In genomic region chr14:96039633-96040311, GRCh38 we compare ENCODE assay signal across 8 cellular contexts. TPM values are rescaled to one million over a fixed set of nuclear protein-coding genes. Genes with fewer than 3 reads are reported as not detected.
DNase-seq lines count a peak whose midpoint lies in the region; ATAC-seq and TF ChIP-seq lines count a peak whose summit lies in the region.

No MANE protein-coding gene starts in this region.

- H3K27me3 ChIP-seq in skeletal muscle tissue (ENCODE audit: control insufficient read depth in 3 of 3, insufficient read depth in 3 of 3, low read length in 3 of 3): peaks cover 8 to 33% (median 8%) of the 10 kb centered on the region in 3 donors

- no peaks in the 10 kb centered on the region for H3K9me3 ChIP-seq in skeletal muscle tissue (ENCODE audit: control insufficient read depth in 3 of 3, low read length in 3 of 3)

- in situ Hi-C loops in astrocyte of the spinal cord (cut with HindIII; ENCODE audit: low sequenced_read_pairs): no loop called here

- ATAC-seq in GM21528 (IDR thresholded peaks at IDR 0.05; ENCODE audit: low FRiP score, unreplicated experiment): no peak
- ATAC-seq in HG03460 (IDR thresholded peaks at IDR 0.05; ENCODE audit: unreplicated experiment): no peak

- peak overlapping the region; percentile 30 for H3K27ac ChIP-seq in skeletal muscle tissue (ENCODE audit: low read depth, low read length)

- H3K4me1 ChIP-seq in skeletal muscle tissue (ENCODE audit: control insufficient read depth in 3 of 3, insufficient read depth in 3 of 3, low read length in 3 of 3): peaks cover 6 to 26% (median 15%) of the 10 kb centered on the region in 3 donors

- DNase-seq in DMS153 treated with DMSO at 0.1 percent for 48 hours (lab: John Stamatoyannopoulos, UW; ENCODE audit: unreplicated experiment) (peak; percentile 28), DMS153 (lab: John Stamatoyannopoulos, UW) (no peak), NCI-H2227 (lab: John Stamatoyannopoulos, UW; ENCODE audit: unreplicated experiment) (peak; percentile 47), astrocyte of the spinal cord (ENCODE audit: low read depth, low spot score) (peak; percentile 43), iPS-NIHi11 (ENCODE audit: low spot score) (peak; percentile 50)

- H3K9ac ChIP-seq in skeletal muscle tissue (ENCODE audit: low read depth in 1 of 3, low read length in 3 of 3): peak overlapping the region; percentile 36 to 89 (median 56)

- H3K36me3 ChIP-seq in skeletal muscle tissue (ENCODE audit: control insufficient read depth in 3 of 3, insufficient read depth in 3 of 3, low read length in 3 of 3): no peaks in the 10 kb centered on the region

- H3K4me3 ChIP-seq in astrocyte of the spinal cord (ENCODE audit: low read depth, low read length) (peak overlapping the region; percentile 72), skeletal muscle tissue (ENCODE audit: low read length in 3 of 3) (peak overlapping the region; percentile 58 to 82 (median 71))

- TF ChIP-seq CTCF in astrocyte of the spinal cord (IDR thresholded peaks at IDR 0.05; ENCODE audit: low read depth, low read length): peak; percentile 37

RNA-seq across cellular contexts. Expression of gene C14orf132, which starts 0.6 kb away (rescaled TPM):
- 8.9 TPM for total RNA-seq in skeletal muscle tissue
